Comparison of ENCODE assay signal across 8 cellular contexts in the genomic region with DNA sequence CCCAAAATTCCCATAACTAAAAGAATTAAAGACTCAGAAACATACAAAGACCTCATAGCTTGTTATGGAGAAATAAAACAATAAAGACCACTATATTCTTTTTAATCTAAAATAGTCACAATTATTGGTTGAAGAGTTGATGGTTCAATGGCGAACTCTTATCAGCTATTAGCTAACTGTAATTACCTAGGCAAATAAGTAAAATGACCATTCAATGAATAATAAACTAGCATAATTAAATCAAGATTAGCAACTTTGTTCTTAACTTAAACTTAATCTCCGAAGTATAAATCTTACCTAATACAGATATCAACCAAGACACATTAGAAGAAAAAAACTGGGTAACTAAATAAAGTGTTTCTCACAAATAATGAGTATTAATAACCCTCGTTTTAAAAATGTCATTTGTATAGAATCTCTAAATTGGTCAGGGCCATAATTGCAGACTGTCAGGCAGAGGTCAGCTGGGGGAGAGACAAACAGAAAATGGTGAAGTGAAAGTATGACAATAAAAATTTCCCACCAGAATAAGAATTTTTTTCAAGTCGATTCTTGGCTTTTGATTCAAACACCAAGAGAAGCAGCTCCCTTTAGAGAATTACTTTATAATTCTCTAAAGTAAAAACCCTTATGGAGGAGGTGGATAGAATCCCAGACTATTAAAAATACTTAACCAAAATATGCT. TPM values are rescaled to one million over a fixed set of nuclear protein-coding genes. Genes with fewer than 3 reads are reported as not detected.
A peak's percentile ranks its signal among the peaks of the same experiment; 100 is the strongest.
DNase-seq lines count a peak whose midpoint lies in the region; ATAC-seq and TF ChIP-seq lines count a peak whose summit lies in the region.

No MANE protein-coding gene starts in this region.

- no peak for DNase-seq in HAP-1 (ENCODE audit: low spot score in 2 of 2)
- no peak for DNase-seq in T-helper 17 cell
- peak; percentile 30 for DNase-seq in germinal center (ENCODE audit: low spot score)
- no peak for DNase-seq in smooth muscle cell (lab: John Stamatoyannopoulos, UW; ENCODE audit: unreplicated experiment)
- DNase-seq in left colon = no peak
- DNase-seq in SKM-1 treated with dmso at 0.1 percent for 144 hours (lab: John Stamatoyannopoulos, UW; ENCODE audit: unreplicated experiment) = no peak
- no peak for DNase-seq in HK-2 (ENCODE audit: unreplicated experiment)
- DNase-seq in stimulated activated naive CD4-positive, alpha-beta T cell (lab: John Stamatoyannopoulos, UW) = no peak

- intact Hi-C loops in left colon (cut with DNase I, micrococcal nuclease) = loop anchor here in 1 of 2 donors (5.0 kb wide), 1 partner anchor 40 kb away; no protein-coding TSS in a partner anchor

- H3K36me3 ChIP-seq in HAP-1 (replicated peaks) = no peaks in the 10 kb centered on the region
- no peaks in the 10 kb centered on the region for H3K36me3 ChIP-seq in smooth muscle cell (ENCODE audit: low read depth)

- H4K20me1 ChIP-seq in smooth muscle cell (ENCODE audit: low read depth) = no peaks in the 10 kb centered on the region

- H3K9me3 ChIP-seq in HAP-1 = no peaks in the 10 kb centered on the region
- H3K9me3 ChIP-seq in T-helper 17 cell (ENCODE audit: control insufficient read depth, low read length, poor library complexity, severe bottlenecking) = no peaks in the 10 kb centered on the region
- H3K9me3 ChIP-seq in smooth muscle cell (replicated peaks; ENCODE audit: low read depth) = no peaks in the 10 kb centered on the region

- in situ Hi-C loops in HAP-1 (cut with MboI; ENCODE audit: low sequenced_read_pairs) = no loop called here

- H3K4me1 ChIP-seq in HAP-1 (peaks cover 4% of the 10 kb centered on the region), smooth muscle cell (ENCODE audit: low read depth) (peaks cover 11% of the 10 kb centered on the region)

- H3K9ac ChIP-seq in smooth muscle cell (ENCODE audit: low read depth) = no peak overlapping the region

- peak overlapping the region; percentile 99 for H3K4me3 Mint-ChIP-seq in T-helper 17 cell

- peaks cover 18% of the 10 kb centered on the region for H3K4me1 Mint-ChIP-seq in T-helper 17 cell

- 77% methylated on average over 4 of the region's 4 CpGs for WGBS in smooth muscle cell (ENCODE audit: low lambda C conversion rate)

- no peak overlapping the region for H3K27ac ChIP-seq in smooth muscle cell (ENCODE audit: low read depth)

- peak overlapping the region; percentile 60 for H3K4me3 ChIP-seq in HAP-1
- H3K4me3 ChIP-seq in smooth muscle cell = peak overlapping the region; percentile 56

- H3K36me3 Mint-ChIP-seq in T-helper 17 cell (ENCODE audit: low read depth) = peaks cover 3% of the 10 kb centered on the region

- no peak for TF ChIP-seq CTCF in smooth muscle cell (IDR thresholded peaks at IDR 0.05; ENCODE audit: borderline replicate concordance, insufficient read depth, poor library complexity, severe bottlenecking)

- H2AFZ ChIP-seq in smooth muscle cell (ENCODE audit: low read depth) = peak overlapping the region; percentile 76

- H3K27me3 Mint-ChIP-seq in T-helper 17 cell = no peaks in the 10 kb centered on the region

- peak overlapping the region; percentile 84 for H3K4me2 ChIP-seq in smooth muscle cell

- peak overlapping the region; percentile 92 for H3K27ac Mint-ChIP-seq in T-helper 17 cell

- H3K27me3 ChIP-seq in HAP-1 (ENCODE audit: low read depth) (no peaks in the 10 kb centered on the region), smooth muscle cell (ENCODE audit: low read depth) (peaks cover 11% of the 10 kb centered on the region)

- no peaks in the 10 kb centered on the region for H3K79me2 ChIP-seq in smooth muscle cell (ENCODE audit: low read depth)

- no peak for ATAC-seq in T-helper 17 cell
- no peak for ATAC-seq in left colon

- no peaks in the 10 kb centered on the region for H3F3A ChIP-seq in smooth muscle cell (ENCODE audit: low read depth)

RNA-seq across cellular contexts. Expression of gene FKBP5, which starts 1.7 kb away (rescaled TPM):
- total RNA-seq in T-helper 17 cell (10 to 100 TPM; 53.3 to 60.8 TPM), smooth muscle cell (0.85 TPM in 2 replicates), left colon (100 to 1,000 TPM in 1 of 2 donors, 10 to 100 TPM in 1; 40.3 to 252 TPM)
- polyA plus RNA-seq in smooth muscle cell = 1.6 and 3.8 TPM in 2 replicates

RNA-seq across cellular contexts. Expression of gene ARMC12, which starts 49.8 kb away (rescaled TPM):
- 1 to 10 TPM in 1 of 2 donors, under 1 TPM in 1; 0.78 to 1.2 TPM for total RNA-seq in T-helper 17 cell
- total RNA-seq in smooth muscle cell = 0.18 and 3.5 TPM in 2 replicates
- polyA plus RNA-seq in smooth muscle cell = not detected in 2 replicates
- total RNA-seq in left colon = under 1 TPM in 1 of 2 donors, not detected in 1; 0.46 TPM

Comparison
In these comparisons a context has a peak if more than half of its experiments do, and no peak if none do; other contexts are left out.
1. RNA of gene FKBP5, which starts 1.7 kb away (total RNA-seq): 40.3 to 252 TPM in left colon and 53.3 to 60.8 TPM in T-helper 17 cell; 0.85 TPM in smooth muscle cell; every median in the first group is over 10 times any median in the second.